In genomic region chr3:59540696-59541095, GRCh38 we compare ENCODE assay signal across 9 cellular contexts.
DNase-seq lines count a peak whose midpoint lies in the region; ATAC-seq lines count a peak whose summit lies in the region.
"Had no signal": no experiment of that assay in that cellular context is flagged by ENCODE, and none has a peak within 500 bp of the region (broad histone marks: within the 10 kb centered on the region; RNA-seq: fewer than 3 reads in every experiment).

No MANE protein-coding gene starts in this region.

- no peaks in the 10 kb centered on the region for H3K27me3 Mint-ChIP-seq in T-helper 2 cell treated with Interferon-gamma antibody and Interleukin-4, amounts not matched to agents 5 μg/mL and 100 μg/mL, for 36 hours (ENCODE audit: low read depth)

- no peak overlapping the region for H3K27ac Mint-ChIP-seq in T-helper 2 cell treated with Interferon-gamma antibody and Interleukin-4, amounts not matched to agents 5 μg/mL and 100 μg/mL, for 36 hours

- H3K36me3 Mint-ChIP-seq in T-helper 2 cell treated with Interferon-gamma antibody and Interleukin-4, amounts not matched to agents 5 μg/mL and 100 μg/mL, for 36 hours (ENCODE audit: low read depth), result no peaks in the 10 kb centered on the region

- ATAC-seq in GM18508 (IDR thresholded peaks at IDR 0.05; ENCODE audit: insufficient read depth, unreplicated experiment), result peak; percentile 88
- peak; percentile 98 for ATAC-seq in GM21381 (IDR thresholded peaks at IDR 0.05; ENCODE audit: unreplicated experiment)
- ATAC-seq in HG03159 (IDR thresholded peaks at IDR 0.05; ENCODE audit: unreplicated experiment), result peak; percentile 90

- H3K9me3 Mint-ChIP-seq in T-helper 2 cell treated with Interferon-gamma antibody and Interleukin-4, amounts not matched to agents 5 μg/mL and 100 μg/mL, for 36 hours, result no peaks in the 10 kb centered on the region

- no peak overlapping the region for H3K4me3 Mint-ChIP-seq in T-helper 2 cell treated with Interferon-gamma antibody and Interleukin-4, amounts not matched to agents 5 μg/mL and 100 μg/mL, for 36 hours

- DNase-seq in fibroblast of gingiva (ENCODE audit: low read depth) (peak; percentile 16), cerebellar cortex (ENCODE audit: low spot score) (no peak), nucleus accumbens (lab: John Stamatoyannopoulos, UW) (no peak)
- DNase-seq in activated CD4-positive, alpha-beta T cell treated with anti-CD3 and anti-CD28 coated beads, Interleukin-2, amount 50 U/mL, for 1 hour, result no peak
- no peak for DNase-seq in T-helper 2 cell treated with Interferon-gamma antibody and Interleukin-4, amounts not matched to agents 5 μg/mL and 100 μg/mL, for 36 hours (ENCODE audit: low spot score)
- DNase-seq: DND-41 had no signal

- peaks cover 18% of the 10 kb centered on the region for H3K4me1 Mint-ChIP-seq in T-helper 2 cell treated with Interferon-gamma antibody and Interleukin-4, amounts not matched to agents 5 μg/mL and 100 μg/mL, for 36 hours (ENCODE audit: low read depth)
